16 cellular contexts compared by ENCODE assay signal in genomic region chr2:177474904-177475474, GRCh38.
DNase-seq lines count a peak whose midpoint lies in the region; ATAC-seq, FAIRE-seq and TF ChIP-seq lines count a peak whose summit lies in the region.
"Had no signal": no experiment of that assay in that cellular context is flagged by ENCODE, and none has a peak within 500 bp of the region (broad histone marks: within the 10 kb centered on the region; RNA-seq: fewer than 3 reads in every experiment).

No MANE protein-coding gene starts in this region.

- H2AFZ ChIP-seq in keratinocyte (ENCODE audit: control insufficient read depth, low read length): no peak overlapping the region

- ATAC-seq in sciatic nerve (no peak), GM21786 (IDR thresholded peaks at IDR 0.05; ENCODE audit: unreplicated experiment) (no peak)
- ATAC-seq: mucosa of descending colon, T-helper 17 cell had no signal

- H3K4me3 ChIP-seq in AG10803 (ENCODE audit: low read length) (no peak overlapping the region), keratinocyte (ENCODE audit: control insufficient read depth in 2 of 3, extremely low read depth in 1 of 3, insufficient read depth in 2 of 3, low read depth in 1 of 3, low read length in 3 of 3) (peak overlapping the region in 1 of 3 experiments; percentile 47)
- H3K4me3 ChIP-seq: adrenal gland, mucosa of descending colon, prostate gland, stomach had no signal

- H3K36me3 Mint-ChIP-seq in HFFc6 (ENCODE audit: low read depth): peaks cover 76% of the 10 kb centered on the region

- peaks cover 17% of the 10 kb centered on the region for H3K4me1 ChIP-seq in keratinocyte (ENCODE audit: control insufficient read depth, extremely low read depth, insufficient read depth, low read length)
- H3K4me1 ChIP-seq: prostate gland had no signal

- peak; percentile 41 for FAIRE-seq in keratinocyte (lab: Jason Lieb, UNC)

- H3K4me1 Mint-ChIP-seq in HFFc6 (ENCODE audit: low read depth): peaks cover 23% of the 10 kb centered on the region

- peaks cover 0 to 3% of the 10 kb centered on the region in 2 experiments for H3K36me3 ChIP-seq in keratinocyte (ENCODE audit: control insufficient read depth in 2 of 2, extremely low read depth in 1 of 2, insufficient read depth in 2 of 2, low read length in 2 of 2)
- H3K36me3 ChIP-seq: adrenal gland, prostate gland had no signal

- peaks cover 27% of the 10 kb centered on the region for H3K9me3 Mint-ChIP-seq in HFFc6

- H3K27me3 Mint-ChIP-seq in HFFc6 (ENCODE audit: insufficient read depth): no peaks in the 10 kb centered on the region
- H3K27me3 Mint-ChIP-seq: CD4-positive, CD25-positive, alpha-beta regulatory T cell; T-helper 17 cell had no signal

- H3K9ac ChIP-seq in keratinocyte (ENCODE audit: control insufficient read depth, extremely low read depth, insufficient read depth, low read length): no peak overlapping the region

- H3K27me3 ChIP-seq in keratinocyte (ENCODE audit: control insufficient read depth, extremely low read depth, insufficient read depth, low read length): no peaks in the 10 kb centered on the region
- H3K27me3 ChIP-seq: adrenal gland, stomach had no signal

- peak overlapping the region; percentile 42 for H3K27ac ChIP-seq in keratinocyte (ENCODE audit: control insufficient read depth, insufficient read depth, low read length)
- H3K27ac ChIP-seq: prostate gland, stomach had no signal

- intact Hi-C loops in sciatic nerve (cut with DNase I): no loop called here

- no peaks in the 10 kb centered on the region for H4K20me1 ChIP-seq in keratinocyte (ENCODE audit: control insufficient read depth, extremely low read depth, insufficient read depth, low read length)

- H3K9me1 ChIP-seq in keratinocyte (ENCODE audit: control insufficient read depth, extremely low read depth, insufficient read depth, low read length): no peaks in the 10 kb centered on the region

- no peaks in the 10 kb centered on the region for H3K79me2 ChIP-seq in keratinocyte (ENCODE audit: control insufficient read depth, insufficient read depth, low read length)

- peak; percentile 51 for DNase-seq in AG10803 (ENCODE audit: low read depth)
- peak; percentile 29 for DNase-seq in HFFc6
- DNase-seq in astrocyte of the hippocampus (ENCODE audit: low read depth, low spot score): peak; percentile 83
- peak; percentile 42 for DNase-seq in keratinocyte (ENCODE audit: low read depth, low spot score)
- DNase-seq in SK-N-DZ (ENCODE audit: low spot score): no peak
- DNase-seq in sciatic nerve (ENCODE audit: low spot score): no peak
- DNase-seq in cerebellar cortex (ENCODE audit: low spot score): no peak
- DNase-seq: adrenal gland; CD4-positive, CD25-positive, alpha-beta regulatory T cell; effector memory CD4-positive, alpha-beta T cell; mucosa of descending colon; stimulated activated CD4-positive, alpha-beta T cell treated with anti-CD3 and anti-CD28 coated beads, Interleukin-4, amount 100 ng/mL, for 4 hours; stomach; T-helper 17 cell had no signal

- TF ChIP-seq CTCF in AG10803 (conservative IDR thresholded peaks at IDR 0.05; ENCODE audit: low read length): no peak
- TF ChIP-seq CTCF in HFFc6 (IDR thresholded peaks at IDR 0.05): no peak
- no peak for TF ChIP-seq CTCF in keratinocyte (optimal IDR thresholded peaks at IDR 0.05 in 1 of 3, IDR thresholded peaks at IDR 0.05 in 1 of 3, conservative IDR thresholded peaks at IDR 0.05 in 1 of 3; ENCODE audit: extremely low read depth in 1 of 3, insufficient read depth in 2 of 3, low read length in 3 of 3)

- dilution Hi-C loops in keratinocyte (cut with MboI; ENCODE audit: extremely low pct_ligation_motif_present, low sequenced_read_pairs): no loop called here

- peak overlapping the region; percentile 61 for H3K4me2 ChIP-seq in keratinocyte (ENCODE audit: control insufficient read depth, extremely low read depth, insufficient read depth, low read depth, low read length)

- H3K9me3 ChIP-seq in keratinocyte (ENCODE audit: control insufficient read depth, low read depth, low read length): no peaks in the 10 kb centered on the region
- H3K9me3 ChIP-seq: prostate gland had no signal

- H3K27ac Mint-ChIP-seq in HFFc6: no peak overlapping the region
- H3K27ac Mint-ChIP-seq: CD4-positive, CD25-positive, alpha-beta regulatory T cell; T-helper 17 cell had no signal

- H3K4me3 Mint-ChIP-seq in HFFc6: no peak overlapping the region
- H3K4me3 Mint-ChIP-seq: CD4-positive, CD25-positive, alpha-beta regulatory T cell; T-helper 17 cell had no signal

Comparison
In these comparisons a context has a peak if more than half of its experiments do, and no peak if none do; other contexts are left out.
1. DNase-seq: peak in AG10803 (single experiment), HFFc6 (single experiment), astrocyte of the hippocampus (single experiment) and keratinocyte (single experiment); none in SK-N-DZ (single experiment), sciatic nerve (single experiment) and cerebellar cortex (single experiment).